Comparison of ENCODE assay signal across 8 cellular contexts in the genomic region with DNA sequence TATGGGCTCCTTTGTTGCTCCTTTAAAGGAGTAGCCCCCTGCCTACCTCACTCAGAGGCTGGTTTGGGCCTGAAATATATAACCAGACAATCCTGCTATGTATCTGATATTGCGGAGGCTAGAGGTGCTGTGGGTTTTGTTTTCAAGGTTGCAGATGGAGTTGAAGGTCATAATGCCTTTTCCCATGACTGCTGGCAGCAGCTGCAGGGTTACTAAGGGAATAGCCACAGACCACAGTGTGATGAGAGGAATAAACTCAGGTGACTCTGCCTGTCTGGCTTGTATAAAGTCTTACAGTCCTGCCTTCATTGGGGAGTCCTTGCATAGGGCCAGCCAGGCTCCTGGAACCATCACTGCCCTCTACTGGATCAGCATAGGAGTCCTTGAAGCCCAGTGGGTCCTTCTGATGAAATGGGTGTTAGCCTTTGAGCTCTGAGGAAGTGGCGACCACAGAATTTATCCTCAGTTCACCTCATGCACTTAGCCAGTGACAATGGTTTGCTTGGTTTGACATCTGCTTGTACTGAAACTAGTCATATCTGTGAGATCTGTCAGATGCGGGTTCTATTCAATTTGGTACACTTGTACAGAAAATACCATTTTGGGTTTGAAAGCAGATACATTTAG.
A peak's percentile ranks its signal among the peaks of the same experiment; 100 is the strongest.
DNase-seq lines count a peak whose midpoint lies in the region; ATAC-seq and TF ChIP-seq lines count a peak whose summit lies in the region.

No MANE protein-coding gene starts in this region.

- peak overlapping the region; percentile 72 for H3K4me3 Mint-ChIP-seq in activated naive CD8-positive, alpha-beta T cell treated with anti-CD3 and anti-CD28 coated beads, Interleukin-2, amount 10 ng/mL, durations not matched to agents 7 days and 5 days

- H3K9me3 Mint-ChIP-seq in activated naive CD8-positive, alpha-beta T cell treated with anti-CD3 and anti-CD28 coated beads, Interleukin-2, amount 10 ng/mL, durations not matched to agents 7 days and 5 days = no peaks in the 10 kb centered on the region

- DNase-seq in D341Med (ENCODE audit: low spot score) = peak; percentile 53
- DNase-seq in activated naive CD8-positive, alpha-beta T cell treated with anti-CD3 and anti-CD28 coated beads, Interleukin-2, amount 10 ng/mL, durations not matched to agents 7 days and 5 days = peak; percentile 67
- DNase-seq in iPS DF 4.7 (ENCODE audit: extremely low read depth, low spot score) = peak; percentile 56
- DNase-seq in stimulated activated CD8-positive, alpha-beta memory T cell treated with anti-CD3 and anti-CD28 coated beads, Interleukin-15, amount 100 ng/mL, for 1 hour (ENCODE audit: low read depth) = peak; percentile 6
- DNase-seq in NCI-H187 treated with DMSO at 0.1 percent for 48 hours (lab: John Stamatoyannopoulos, UW) = no peak

- H3K4me2 ChIP-seq in OCI-LY3 (ENCODE audit: low read length) = peak overlapping the region; percentile 72

- no peak overlapping the region for H2AFZ ChIP-seq in OCI-LY3 (ENCODE audit: low read depth, low read length)

- peak overlapping the region; percentile 92 for H3K9ac ChIP-seq in OCI-LY3 (ENCODE audit: low read length)

- H3K27ac Mint-ChIP-seq in activated naive CD8-positive, alpha-beta T cell treated with anti-CD3 and anti-CD28 coated beads, Interleukin-2, amount 10 ng/mL, durations not matched to agents 7 days and 5 days = peak overlapping the region; percentile 88

- peak overlapping the region; percentile 31 for H3K4me3 ChIP-seq in OCI-LY3 (ENCODE audit: low read length)

- no peaks in the 10 kb centered on the region for H3K9me3 ChIP-seq in OCI-LY3 (ENCODE audit: insufficient read depth, low read length)

- peaks cover 14% of the 10 kb centered on the region for H3K36me3 Mint-ChIP-seq in activated naive CD8-positive, alpha-beta T cell treated with anti-CD3 and anti-CD28 coated beads, Interleukin-2, amount 10 ng/mL, durations not matched to agents 7 days and 5 days

- peak; percentile 89 for ATAC-seq in GM19328 (IDR thresholded peaks at IDR 0.05; ENCODE audit: unreplicated experiment)
- peak; percentile 96 for ATAC-seq in HG03175 (IDR thresholded peaks at IDR 0.05; ENCODE audit: unreplicated experiment)
- ATAC-seq in activated naive CD8-positive, alpha-beta T cell treated with anti-CD3 and anti-CD28 coated beads, Interleukin-2, amount 10 ng/mL, durations not matched to agents 7 days and 5 days (ENCODE audit: low read depth) = peak; percentile 92

- no peaks in the 10 kb centered on the region for H3K27me3 Mint-ChIP-seq in activated naive CD8-positive, alpha-beta T cell treated with anti-CD3 and anti-CD28 coated beads, Interleukin-2, amount 10 ng/mL, durations not matched to agents 7 days and 5 days

- peaks cover 22% of the 10 kb centered on the region for H3K79me2 ChIP-seq in OCI-LY3 (ENCODE audit: low read length)

- POLR2A ChIA-PET in activated naive CD8-positive, alpha-beta T cell treated with anti-CD3 and anti-CD28 coated beads, Interleukin-2, amount 10 ng/mL, durations not matched to agents 7 days and 5 days (lab: Charles Lee) = interaction anchor here (0.6 to 4.0 kb wide), 15 partner anchors 10 to 246 kb away, joined by 3 to 97 read pairs (median 4); a partner anchor contains a TSS

- peak overlapping the region; percentile 96 for H3K27ac ChIP-seq in OCI-LY3 (ENCODE audit: low read length)

- H3K36me3 ChIP-seq in OCI-LY3 (replicated peaks; ENCODE audit: low read depth, low read length) = no peaks in the 10 kb centered on the region

- H3K4me1 Mint-ChIP-seq in activated naive CD8-positive, alpha-beta T cell treated with anti-CD3 and anti-CD28 coated beads, Interleukin-2, amount 10 ng/mL, durations not matched to agents 7 days and 5 days = peaks cover 42% of the 10 kb centered on the region

- H3K4me1 ChIP-seq in OCI-LY3 (ENCODE audit: low read length) = peaks cover 58% of the 10 kb centered on the region

- peak; percentile 93 for TF ChIP-seq CTCF in OCI-LY3 (IDR thresholded peaks at IDR 0.05; ENCODE audit: low read depth, low read length)

- no peaks in the 10 kb centered on the region for H3K27me3 ChIP-seq in OCI-LY3 (ENCODE audit: low read depth, low read length)

- H4K20me1 ChIP-seq in OCI-LY3 (ENCODE audit: insufficient read depth, low read length) = no peaks in the 10 kb centered on the region
